In the genomic region with DNA sequence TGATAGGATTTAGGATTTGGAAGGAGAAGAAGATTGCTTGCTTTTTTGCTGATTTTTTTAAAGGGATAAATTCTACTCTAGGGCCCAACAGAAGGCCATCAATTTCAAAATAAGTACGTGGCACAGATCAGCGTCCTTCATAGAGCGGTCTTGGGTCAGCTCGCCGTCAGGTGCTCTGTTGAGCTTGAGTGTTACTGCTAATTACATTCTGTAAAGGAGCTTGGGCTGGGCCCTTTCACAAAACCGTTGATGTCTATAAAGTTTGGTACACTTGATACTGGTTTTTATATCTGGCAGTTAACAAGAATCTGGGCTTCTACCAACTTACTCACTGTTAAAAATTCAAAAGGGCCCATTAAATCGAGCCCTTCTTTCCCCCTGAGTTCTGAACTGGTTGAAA, we compare ENCODE assay signal across 1 cellular context.
TF ChIP-seq lines count a peak whose summit lies in the region.

No MANE protein-coding gene starts in this region.

TF ChIP-seq in GM23338, 12 proteins besides CTCF, POLR2A, EP300 and RAD21 (continued from another document):
- TF ChIP-seq, protein P1, sequence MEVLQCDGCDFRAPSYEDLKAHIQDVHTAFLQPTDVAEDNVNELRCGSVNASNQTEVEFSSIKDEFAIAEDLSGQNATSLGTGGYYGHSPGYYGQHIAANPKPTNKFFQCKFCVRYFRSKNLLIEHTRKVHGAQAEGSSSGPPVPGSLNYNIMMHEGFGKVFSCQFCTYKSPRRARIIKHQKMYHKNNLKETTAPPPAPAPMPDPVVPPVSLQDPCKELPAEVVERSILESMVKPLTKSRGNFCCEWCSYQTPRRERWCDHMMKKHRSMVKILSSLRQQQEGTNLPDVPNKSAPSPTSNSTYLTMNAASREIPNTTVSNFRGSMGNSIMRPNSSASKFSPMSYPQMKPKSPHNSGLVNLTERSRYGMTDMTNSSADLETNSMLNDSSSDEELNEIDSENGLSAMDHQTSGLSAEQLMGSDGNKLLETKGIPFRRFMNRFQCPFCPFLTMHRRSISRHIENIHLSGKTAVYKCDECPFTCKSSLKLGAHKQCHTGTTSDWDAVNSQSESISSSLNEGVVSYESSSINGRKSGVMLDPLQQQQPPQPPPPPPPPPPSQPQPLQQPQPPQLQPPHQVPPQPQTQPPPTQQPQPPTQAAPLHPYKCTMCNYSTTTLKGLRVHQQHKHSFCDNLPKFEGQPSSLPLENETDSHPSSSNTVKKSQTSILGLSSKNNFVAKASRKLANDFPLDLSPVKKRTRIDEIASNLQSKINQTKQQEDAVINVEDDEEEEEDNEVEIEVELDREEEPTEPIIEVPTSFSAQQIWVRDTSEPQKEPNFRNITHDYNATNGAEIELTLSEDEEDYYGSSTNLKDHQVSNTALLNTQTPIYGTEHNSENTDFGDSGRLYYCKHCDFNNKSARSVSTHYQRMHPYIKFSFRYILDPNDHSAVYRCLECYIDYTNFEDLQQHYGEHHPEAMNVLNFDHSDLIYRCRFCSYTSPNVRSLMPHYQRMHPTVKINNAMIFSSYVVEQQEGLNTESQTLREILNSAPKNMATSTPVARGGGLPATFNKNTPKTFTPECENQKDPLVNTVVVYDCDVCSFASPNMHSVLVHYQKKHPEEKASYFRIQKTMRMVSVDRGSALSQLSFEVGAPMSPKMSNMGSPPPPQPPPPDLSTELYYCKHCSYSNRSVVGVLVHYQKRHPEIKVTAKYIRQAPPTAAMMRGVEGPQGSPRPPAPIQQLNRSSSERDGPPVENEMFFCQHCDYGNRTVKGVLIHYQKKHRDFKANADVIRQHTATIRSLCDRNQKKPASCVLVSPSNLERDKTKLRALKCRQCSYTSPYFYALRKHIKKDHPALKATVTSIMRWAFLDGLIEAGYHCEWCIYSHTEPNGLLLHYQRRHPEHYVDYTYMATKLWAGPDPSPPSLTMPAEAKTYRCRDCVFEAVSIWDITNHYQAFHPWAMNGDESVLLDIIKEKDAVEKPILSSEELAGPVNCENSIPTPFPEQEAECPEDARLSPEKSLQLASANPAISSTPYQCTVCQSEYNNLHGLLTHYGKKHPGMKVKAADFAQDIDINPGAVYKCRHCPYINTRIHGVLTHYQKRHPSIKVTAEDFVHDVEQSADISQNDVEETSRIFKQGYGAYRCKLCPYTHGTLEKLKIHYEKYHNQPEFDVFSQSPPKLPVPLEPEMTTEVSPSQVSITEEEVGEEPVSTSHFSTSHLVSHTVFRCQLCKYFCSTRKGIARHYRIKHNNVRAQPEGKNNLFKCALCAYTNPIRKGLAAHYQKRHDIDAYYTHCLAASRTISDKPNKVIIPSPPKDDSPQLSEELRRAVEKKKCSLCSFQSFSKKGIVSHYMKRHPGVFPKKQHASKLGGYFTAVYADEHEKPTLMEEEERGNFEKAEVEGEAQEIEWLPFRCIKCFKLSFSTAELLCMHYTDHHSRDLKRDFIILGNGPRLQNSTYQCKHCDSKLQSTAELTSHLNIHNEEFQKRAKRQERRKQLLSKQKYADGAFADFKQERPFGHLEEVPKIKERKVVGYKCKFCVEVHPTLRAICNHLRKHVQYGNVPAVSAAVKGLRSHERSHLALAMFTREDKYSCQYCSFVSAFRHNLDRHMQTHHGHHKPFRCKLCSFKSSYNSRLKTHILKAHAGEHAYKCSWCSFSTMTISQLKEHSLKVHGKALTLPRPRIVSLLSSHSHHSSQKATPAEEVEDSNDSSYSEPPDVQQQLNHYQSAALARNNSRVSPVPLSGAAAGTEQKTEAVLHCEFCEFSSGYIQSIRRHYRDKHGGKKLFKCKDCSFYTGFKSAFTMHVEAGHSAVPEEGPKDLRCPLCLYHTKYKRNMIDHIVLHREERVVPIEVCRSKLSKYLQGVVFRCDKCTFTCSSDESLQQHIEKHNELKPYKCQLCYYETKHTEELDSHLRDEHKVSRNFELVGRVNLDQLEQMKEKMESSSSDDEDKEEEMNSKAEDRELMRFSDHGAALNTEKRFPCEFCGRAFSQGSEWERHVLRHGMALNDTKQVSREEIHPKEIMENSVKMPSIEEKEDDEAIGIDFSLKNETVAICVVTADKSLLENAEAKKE (CRISPR knock-in tag; IDR thresholded peaks at IDR 0.05) = no peak
- TF ChIP-seq STAT1 (IDR thresholded peaks at IDR 0.05; ENCODE audit: unreplicated experiment) (no peak), EZH2 (IDR thresholded peaks at IDR 0.05; ENCODE audit: low read depth, unreplicated experiment) (no peak)
